8 cellular contexts compared by ENCODE assay signal in the genomic region with DNA sequence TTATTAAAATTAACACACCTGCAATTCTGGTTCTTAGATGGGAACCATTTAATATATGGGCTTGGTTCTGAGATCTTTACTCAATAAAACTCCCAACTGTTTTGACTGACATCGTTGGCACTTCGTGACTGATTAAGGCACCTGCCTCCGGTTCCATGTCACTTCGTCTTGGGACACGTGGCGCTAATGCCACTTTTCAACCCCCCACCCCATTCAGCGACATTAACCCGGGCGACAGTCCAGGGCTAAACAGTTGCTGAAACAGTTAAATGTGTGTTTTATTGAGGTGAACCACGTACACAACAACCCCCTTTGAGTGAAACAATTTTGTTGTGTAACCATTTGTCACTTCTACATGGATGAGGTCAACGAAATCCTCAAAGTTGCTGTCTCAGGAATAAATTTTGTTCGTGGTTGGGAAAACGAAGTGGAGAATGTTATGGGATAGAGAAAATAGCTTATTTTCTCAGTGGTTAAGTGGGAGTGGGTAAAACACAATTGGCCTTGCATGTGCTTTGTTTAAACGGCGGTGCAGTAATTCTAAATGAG. TPM values are rescaled to one million over a fixed set of nuclear protein-coding genes. Genes with fewer than 3 reads are reported as not detected.
A peak's percentile ranks its signal among the peaks of the same experiment; 100 is the strongest.
DNase-seq lines count a peak whose midpoint lies in the region; ATAC-seq, FAIRE-seq and TF ChIP-seq lines count a peak whose summit lies in the region.

No MANE protein-coding gene starts in this region.

- 9 to 15% methylated on average over 15 of the region's 15 CpGs for whole genome bisulfite sequencing in pancreas, 2 donors

- no peaks in the 10 kb centered on the region for H3K9me1 ChIP-seq in endothelial cell of umbilical vein (replicated peaks; ENCODE audit: control insufficient read depth, extremely low read depth, insufficient read depth, low read length)

- H3K4me3 ChIP-seq in Panc1 (ENCODE audit: low read depth in 2 of 2, low read length in 2 of 2): peak overlapping the region; percentile 60 to 72
- peak overlapping the region in 2 of 3 experiments; percentile 44 to 68 for H3K4me3 ChIP-seq in endothelial cell of umbilical vein (replicated peaks in 1 of 3; ENCODE audit: insufficient read depth in 1 of 3, low read depth in 1 of 3, low read length in 3 of 3)
- H3K4me3 ChIP-seq in pancreas: peak overlapping the region; percentile 16 to 70 (median 53)

- CTCF ChIA-PET in Panc1 (lab: Charles Lee): no interaction called here
- CTCF ChIA-PET in endothelial cell of umbilical vein (lab: Charles Lee): interaction anchor here (0.7 to 1.5 kb wide), 3 partner anchors 10 to 62 kb away, joined by 3 to 7 read pairs (median 3); no protein-coding TSS in a partner anchor

- peaks cover 48% of the 10 kb centered on the region for H3K4me1 ChIP-seq in Panc1 (ENCODE audit: control insufficient read depth, insufficient read depth, low read length)
- H3K4me1 ChIP-seq in endothelial cell of umbilical vein (ENCODE audit: control insufficient read depth, extremely low read depth, insufficient read depth, low read length): peaks cover 40% of the 10 kb centered on the region
- H3K4me1 ChIP-seq in pancreas: peaks cover 11 to 36% (median 33%) of the 10 kb centered on the region in 3 donors

- no peaks in the 10 kb centered on the region for H4K20me1 ChIP-seq in endothelial cell of umbilical vein (replicated peaks; ENCODE audit: control insufficient read depth, extremely low read depth, insufficient read depth, low read length)

- H3K27ac ChIP-seq in Panc1 (ENCODE audit: low read length) (peak overlapping the region; percentile 95), endothelial cell of umbilical vein (ENCODE audit: insufficient read depth, low read depth, low read length) (peak overlapping the region; percentile 98), pancreas (peak overlapping the region; percentile 97 to 100 (median 98))

- H3K36me3 ChIP-seq in Panc1 (ENCODE audit: control insufficient read depth, insufficient read depth, low read length) (no peaks in the 10 kb centered on the region; the same call in 1 of the 2 replicates), endothelial cell of umbilical vein (ENCODE audit: control insufficient read depth in 2 of 2, extremely low read depth in 1 of 2, insufficient read depth in 2 of 2, low read length in 2 of 2) (no peaks in the 10 kb centered on the region), pancreas (no peaks in the 10 kb centered on the region)

- H3K9me3 ChIP-seq in Panc1 (ENCODE audit: control insufficient read depth, insufficient read depth, low read depth, low read length) (no peaks in the 10 kb centered on the region), endothelial cell of umbilical vein (replicated peaks; ENCODE audit: control insufficient read depth, insufficient read depth, low read length) (no peaks in the 10 kb centered on the region), pancreas (no peaks in the 10 kb centered on the region)

- no peak for ATAC-seq in Panc1
- ATAC-seq in pancreas: no peak
- no peak for ATAC-seq in HG03521 (IDR thresholded peaks at IDR 0.05; ENCODE audit: unreplicated experiment)
- no peak for ATAC-seq in GM19452 (IDR thresholded peaks at IDR 0.05; ENCODE audit: unreplicated experiment)

- TF ChIP-seq CTCF in Panc1 (IDR thresholded peaks at IDR 0.05) (no peak), endothelial cell of umbilical vein (IDR thresholded peaks at IDR 0.05; ENCODE audit: extremely low read depth in 1 of 2, insufficient read depth in 1 of 2, low read depth in 1 of 2, low read length in 2 of 2) (no peak), pancreas (IDR thresholded peaks at IDR 0.05) (no peak)

- no peaks in the 10 kb centered on the region for H3K27me3 ChIP-seq in Panc1 (ENCODE audit: control insufficient read depth, insufficient read depth, low read length)
- no peaks in the 10 kb centered on the region for H3K27me3 ChIP-seq in endothelial cell of umbilical vein (ENCODE audit: control insufficient read depth in 2 of 2, insufficient read depth in 2 of 2, low read length in 2 of 2)
- no peaks in the 10 kb centered on the region for H3K27me3 ChIP-seq in pancreas

- no peak overlapping the region for H2AFZ ChIP-seq in endothelial cell of umbilical vein (ENCODE audit: low read depth, low read length)

- TF ChIP-seq POLR2A in endothelial cell of umbilical vein (IDR thresholded peaks at IDR 0.05; ENCODE audit: low read depth, low read length): no peak

- in situ Hi-C loops in Panc1 (cut with HindIII; ENCODE audit: low pct_unique_long_range_greater_than_20kb, low sequenced_read_pairs): no loop called here

- POLR2A ChIA-PET in Panc1 (lab: Charles Lee) (no interaction called here), endothelial cell of umbilical vein (lab: Charles Lee) (no interaction called here)

- H3K9ac ChIP-seq in endothelial cell of umbilical vein (replicated peaks; ENCODE audit: extremely low read depth, insufficient read depth, low read length): peak overlapping the region; percentile 99

- BruUV-seq in Panc1 (replicated peaks; lab: Mats Ljungman, UMichigan) (TSS peak; percentile 91), endothelial cell of umbilical vein (replicated peaks; lab: Mats Ljungman, UMichigan) (no TSS peak)

- intact Hi-C loops in Panc1 (cut with micrococcal nuclease; ENCODE audit: unreplicated experiment) (no loop called here), endothelial cell of umbilical vein (cut with micrococcal nuclease) (no loop called here), pancreas (cut with DNase I) (no loop called here)

- H3K79me2 ChIP-seq in endothelial cell of umbilical vein (ENCODE audit: control insufficient read depth, insufficient read depth, low read length): peaks cover 11% of the 10 kb centered on the region

- dilution Hi-C loops in endothelial cell of umbilical vein (cut with MboI; ENCODE audit: extremely low pct_ligation_motif_present, low sequenced_read_pairs): no loop called here

- peak overlapping the region; percentile 77 for H3K4me2 ChIP-seq in endothelial cell of umbilical vein (ENCODE audit: insufficient read depth, low read length)

- FAIRE-seq in endothelial cell of umbilical vein (lab: Jason Lieb, UNC) (no peak), pancreas (lab: Jason Lieb, UNC) (no peak)

- DNase-seq in ELF-1 (ENCODE audit: low read depth, low spot score): peak; percentile 22
- DNase-seq in Panc1 (ENCODE audit: low read depth, low spot score): no peak
- DNase-seq in endothelial cell of umbilical vein (ENCODE audit: low read depth, low spot score): no peak
- DNase-seq in pancreas: peak in 3 of 6 donors; percentile 44 to 52 (median 50)
- no peak for DNase-seq in stimulated activated CD4-positive, alpha-beta T cell treated with anti-CD3 and anti-CD28 coated beads, Interleukin-12 subunit alpha, Interleukin-12 subunit beta, amount 100 ng/mL, for 4 hours
- no peak for DNase-seq in COLO829 (ENCODE audit: low spot score)

TF ChIP-seq in endothelial cell of umbilical vein, 7 proteins besides CTCF, POLR2A, EP300 and RAD21:
- no peak for TF ChIP-seq FOS (IDR thresholded peaks at IDR 0.05; ENCODE audit: borderline replicate concordance, insufficient read depth, low read length)
- no peak for TF ChIP-seq GATA2 (IDR thresholded peaks at IDR 0.05; ENCODE audit: insufficient read depth, insufficient read length, low read depth, low read length)
- TF ChIP-seq EZH2 (IDR thresholded peaks at IDR 0.05; ENCODE audit: borderline replicate concordance, low read depth, low read length, severe bottlenecking): no peak
- TF ChIP-seq POLR2AphosphoS5 (IDR thresholded peaks at IDR 0.05; ENCODE audit: insufficient read depth, low read depth, low read length): no peak
- TF ChIP-seq, protein P1, sequence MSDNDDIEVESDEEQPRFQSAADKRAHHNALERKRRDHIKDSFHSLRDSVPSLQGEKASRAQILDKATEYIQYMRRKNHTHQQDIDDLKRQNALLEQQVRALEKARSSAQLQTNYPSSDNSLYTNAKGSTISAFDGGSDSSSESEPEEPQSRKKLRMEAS (IDR thresholded peaks at IDR 0.05; ENCODE audit: insufficient read depth, insufficient read length): no peak
- no peak for TF ChIP-seq MYC (IDR thresholded peaks at IDR 0.05; ENCODE audit: low read depth, low read length)
- no peak for TF ChIP-seq JUN (IDR thresholded peaks at IDR 0.05; ENCODE audit: borderline replicate concordance, insufficient read depth, insufficient read length, low read depth)
TF ChIP-seq in endothelial cell of umbilical vein: peak in this region for 0.

RNA-seq across cellular contexts. Expression of gene SLC38A2, which starts 9.9 kb away (rescaled TPM):
- total RNA-seq in Panc1 (2021; ENCODE audit: unreplicated experiment) (341 TPM), endothelial cell of umbilical vein (427 and 459 TPM in 2 replicates), pancreas (100 to 1,000 TPM in 1 of 6 donors, 10 to 100 TPM in 5; 32.4 to 155 (median 81.5) TPM)
- polyA plus RNA-seq in Panc1 (2012; ENCODE audit: insufficient read length): 122 TPM
- polyA plus RNA-seq in endothelial cell of umbilical vein (263 and 267 TPM in 2 replicates), pancreas (10 to 100 TPM; 24.2 to 49.3 TPM)
- polyA plus RNA-seq in endothelial cell of umbilical vein (2011; cell fraction: cytosol; rRNA removed): 96.2 and 111 TPM in 2 replicates
- polyA plus RNA-seq in endothelial cell of umbilical vein (2011; cell fraction: nucleus; rRNA removed): 800 and 825 TPM in 2 replicates
- polyA plus RNA-seq in endothelial cell of umbilical vein (2012): 442 and 473 TPM in 2 replicates
- polyA minus RNA-seq in endothelial cell of umbilical vein: 496 and 527 TPM in 2 replicates
- polyA minus RNA-seq in endothelial cell of umbilical vein (2011; cell fraction: cytosol; rRNA and poly(A)+ RNA removed): 275 TPM
- polyA minus RNA-seq in endothelial cell of umbilical vein (2011; cell fraction: nucleus; rRNA and poly(A)+ RNA removed): 1,147 and 1,325 TPM in 2 replicates
